Comparison of ENCODE assay signal across 11 cellular contexts in genomic region chr14:100105357-100106169, GRCh38. TPM values are rescaled to one million over a fixed set of nuclear protein-coding genes. Genes with fewer than 3 reads are reported as not detected.
A peak's percentile ranks its signal among the peaks of the same experiment; 100 is the strongest.
DNase-seq lines count a peak whose midpoint lies in the region; FAIRE-seq and TF ChIP-seq lines count a peak whose summit lies in the region.
"Had no signal": no experiment of that assay in that cellular context is flagged by ENCODE, and none has a peak within 500 bp of the region (broad histone marks: within the 10 kb centered on the region; RNA-seq: fewer than 3 reads in every experiment).

No MANE protein-coding gene starts in this region.

- no peak for TF ChIP-seq CTCF in astrocyte (IDR thresholded peaks at IDR 0.05; ENCODE audit: insufficient read depth, low read depth, low read length)
- TF ChIP-seq CTCF in osteocyte (IDR thresholded peaks at IDR 0.05) = no peak
- TF ChIP-seq CTCF in smooth muscle cell (IDR thresholded peaks at IDR 0.05; ENCODE audit: borderline replicate concordance, insufficient read depth, poor library complexity, severe bottlenecking) = no peak

- H3K27ac Mint-ChIP-seq in CD4-positive, alpha-beta memory T cell = peak overlapping the region; percentile 95 to 98 (median 96)
- H3K27ac Mint-ChIP-seq in astrocyte (ENCODE audit: unreplicated experiment) (no peak overlapping the region), osteocyte (ENCODE audit: unreplicated experiment) (peak overlapping the region; percentile 88)

- peaks cover 72 to 92% (median 82%) of the 10 kb centered on the region in 4 donors for H3K4me1 Mint-ChIP-seq in CD4-positive, alpha-beta memory T cell
- H3K4me1 Mint-ChIP-seq in astrocyte (ENCODE audit: low read depth, unreplicated experiment) (peaks cover 13% of the 10 kb centered on the region), osteocyte (ENCODE audit: unreplicated experiment) (peaks cover 74% of the 10 kb centered on the region)

- H3K4me3 ChIP-seq in CD4-positive, alpha-beta memory T cell (ENCODE audit: low read length in 2 of 2) = peak overlapping the region in 1 of 2 donors; percentile 17
- H3K4me3 ChIP-seq in astrocyte (ENCODE audit: insufficient read depth, low read depth, low read length) = no peak overlapping the region
- no peak overlapping the region for H3K4me3 ChIP-seq in smooth muscle cell

- H3K9me3 ChIP-seq in CD4-positive, alpha-beta memory T cell (ENCODE audit: control insufficient read depth in 1 of 2, low read length in 2 of 2) = no peaks in the 10 kb centered on the region
- no peaks in the 10 kb centered on the region for H3K9me3 ChIP-seq in astrocyte (ENCODE audit: insufficient read depth, low read depth, low read length)
- no peaks in the 10 kb centered on the region for H3K9me3 ChIP-seq in smooth muscle cell (replicated peaks; ENCODE audit: low read depth)

- CTCF ChIA-PET in CD4-positive, alpha-beta memory T cell (lab: Charles Lee; ENCODE audit: partially characterized antibody) = interaction anchor here (0.8 to 49.4 kb wide), 7 partner anchors 9 to 87 kb away, joined by 3 to 1350 read pairs (median 10); partner anchors contain the start of gene EVL

- peak overlapping the region; percentile 4 for H3K4me2 ChIP-seq in astrocyte (ENCODE audit: low read length)
- H3K4me2 ChIP-seq in smooth muscle cell = no peak overlapping the region

- no peaks in the 10 kb centered on the region for H3K27me3 Mint-ChIP-seq in CD4-positive, alpha-beta memory T cell
- H3K27me3 Mint-ChIP-seq in astrocyte (ENCODE audit: low read depth, unreplicated experiment) (no peaks in the 10 kb centered on the region), osteocyte (ENCODE audit: unreplicated experiment) (no peaks in the 10 kb centered on the region)

- H3K4me1 ChIP-seq in CD4-positive, alpha-beta memory T cell (ENCODE audit: insufficient read depth, low read length) = peaks cover 89% of the 10 kb centered on the region
- peaks cover 20% of the 10 kb centered on the region for H3K4me1 ChIP-seq in astrocyte (ENCODE audit: insufficient read depth, low read length)
- no peaks in the 10 kb centered on the region for H3K4me1 ChIP-seq in smooth muscle cell (ENCODE audit: low read depth)

- peak overlapping the region; percentile 67 for H3K27ac ChIP-seq in CD4-positive, alpha-beta memory T cell (ENCODE audit: low read depth, low read length)
- H3K27ac ChIP-seq in astrocyte (ENCODE audit: low read depth, low read length) (no peak overlapping the region), smooth muscle cell (ENCODE audit: low read depth) (no peak overlapping the region)

- H4K20me1 ChIP-seq in astrocyte (ENCODE audit: insufficient read depth, low read length) (peaks cover 51% of the 10 kb centered on the region), smooth muscle cell (ENCODE audit: low read depth) (no peaks in the 10 kb centered on the region)

- no peak for FAIRE-seq in astrocyte (lab: Jason Lieb, UNC)
- FAIRE-seq: colon had no signal

- H3K9me3 Mint-ChIP-seq in CD4-positive, alpha-beta memory T cell = no peaks in the 10 kb centered on the region
- no peaks in the 10 kb centered on the region for H3K9me3 Mint-ChIP-seq in astrocyte (ENCODE audit: unreplicated experiment)
- no peaks in the 10 kb centered on the region for H3K9me3 Mint-ChIP-seq in osteocyte (ENCODE audit: unreplicated experiment)
- H3K9me3 Mint-ChIP-seq: H9 had no signal

- WGBS in smooth muscle cell (ENCODE audit: low lambda C conversion rate) = 95% methylated on average over 16 of the region's 16 CpGs

- H3K79me2 ChIP-seq in astrocyte (ENCODE audit: insufficient read depth, low read length) (peaks cover 19% of the 10 kb centered on the region), smooth muscle cell (ENCODE audit: low read depth) (no peaks in the 10 kb centered on the region)

- H3K36me3 ChIP-seq in CD4-positive, alpha-beta memory T cell (ENCODE audit: insufficient read depth, low read length) = peaks cover 73% of the 10 kb centered on the region
- H3K36me3 ChIP-seq in astrocyte (ENCODE audit: insufficient read depth, low read length) (no peaks in the 10 kb centered on the region), smooth muscle cell (ENCODE audit: low read depth) (no peaks in the 10 kb centered on the region)

- H3K4me3 Mint-ChIP-seq in CD4-positive, alpha-beta memory T cell = peak overlapping the region; percentile 38 to 85 (median 74)
- H3K4me3 Mint-ChIP-seq in astrocyte (ENCODE audit: unreplicated experiment) (no peak overlapping the region), osteocyte (ENCODE audit: unreplicated experiment) (no peak overlapping the region)
- H3K4me3 Mint-ChIP-seq: H9 had no signal

- H3K9ac ChIP-seq in astrocyte (ENCODE audit: low read length) (no peak overlapping the region), smooth muscle cell (ENCODE audit: low read depth) (no peak overlapping the region)

- peaks cover 64 to 93% of the 10 kb centered on the region in 2 donors for H3K36me3 Mint-ChIP-seq in CD4-positive, alpha-beta memory T cell
- H3K36me3 Mint-ChIP-seq in astrocyte (ENCODE audit: low read depth, unreplicated experiment) (peaks cover 15% of the 10 kb centered on the region), osteocyte (ENCODE audit: unreplicated experiment) (peaks cover 4% of the 10 kb centered on the region)

- POLR2A ChIA-PET in CD4-positive, alpha-beta memory T cell (lab: Charles Lee; ENCODE audit: partially characterized antibody) = interaction anchor here (1.2 to 34.5 kb wide), 5 partner anchors 10 to 57 kb away, joined by 4 to 941 read pairs (median 15); partner anchors contain the start of gene EVL

- intact Hi-C loops in CD4-positive, alpha-beta memory T cell (cut with micrococcal nuclease) = loop anchor here (2.0 kb wide), 1 partner anchor 15 kb away; no protein-coding TSS in a partner anchor

- DNase-seq in CD4-positive, alpha-beta memory T cell = peak in 3 of 5 donors; percentile 29 to 71 (median 33)
- DNase-seq in MV-4-11 (lab: John Stamatoyannopoulos, UW) = peak; percentile 57
- DNase-seq in astrocyte (ENCODE audit: low read depth) = no peak
- no peak for DNase-seq in osteocyte (ENCODE audit: extremely low spot score, unreplicated experiment)
- DNase-seq in germinal center (ENCODE audit: low spot score) = no peak
- DNase-seq in smooth muscle cell (lab: John Stamatoyannopoulos, UW; ENCODE audit: unreplicated experiment) = no peak
- no peak for DNase-seq in NCI-H1092 treated with DMSO at 0.1 percent for 48 hours (lab: John Stamatoyannopoulos, UW)
- DNase-seq: H9, Karpas-422, NCI-H446 treated with DMSO at 0.1 percent for 48 hours had no signal

- H3F3A ChIP-seq in smooth muscle cell (ENCODE audit: low read depth) = no peaks in the 10 kb centered on the region

- no peaks in the 10 kb centered on the region for H3K27me3 ChIP-seq in CD4-positive, alpha-beta memory T cell (ENCODE audit: insufficient read depth, low read length)
- H3K27me3 ChIP-seq in astrocyte (ENCODE audit: insufficient read depth, low read length) = no peaks in the 10 kb centered on the region
- H3K27me3 ChIP-seq in smooth muscle cell (ENCODE audit: low read depth) = no peaks in the 10 kb centered on the region

- no peak overlapping the region for H2AFZ ChIP-seq in astrocyte (ENCODE audit: low read depth, low read length)
- H2AFZ ChIP-seq in smooth muscle cell (ENCODE audit: low read depth) = no peak overlapping the region

RNA-seq across cellular contexts. Expression of gene EVL, which starts 40.3 kb away (rescaled TPM):
- total RNA-seq in CD4-positive, alpha-beta memory T cell = 1,000 to 10,000 TPM; 1,287 to 1,352 TPM
- 100 to 1,000 TPM in 1 of 2 donors, 10 to 100 TPM in 1; 81.8 to 147 TPM for polyA plus RNA-seq in CD4-positive, alpha-beta memory T cell
- 48.9 and 50.2 TPM in 2 replicates for total RNA-seq in astrocyte
- total RNA-seq in osteocyte = 136 and 157 TPM in 2 replicates
- total RNA-seq in smooth muscle cell = 19.5 and 22.0 TPM in 2 replicates
- 26.3 and 31.3 TPM in 2 replicates for polyA plus RNA-seq in smooth muscle cell

RNA-seq across cellular contexts. Expression of gene DEGS2, which starts 53.9 kb away (rescaled TPM):
- under 1 TPM in 1 of 2 experiments, not detected in 1; 0.14 TPM for total RNA-seq in CD4-positive, alpha-beta memory T cell
- polyA plus RNA-seq in CD4-positive, alpha-beta memory T cell = under 1 TPM in 1 of 2 donors, not detected in 1; 0.81 TPM
- total RNA-seq in astrocyte (0.07 TPM in 1 of 2 replicates, not detected in the other), osteocyte (0.19 and 0.21 TPM in 2 replicates), smooth muscle cell (0.40 and 0.45 TPM in 2 replicates)
- polyA plus RNA-seq in smooth muscle cell = 0.61 and 0.83 TPM in 2 replicates

Comparison
In these comparisons a context has a peak if more than half of its experiments do, and no peak if none do; other contexts are left out.
1. DNase-seq: peak in CD4-positive, alpha-beta memory T cell (3 of 5) and MV-4-11 (single experiment); none in astrocyte (single experiment), osteocyte (single experiment), germinal center (single experiment), smooth muscle cell (single experiment) and NCI-H1092 treated with DMSO at 0.1 percent for 48 hours (single experiment).
2. H3K4me3 Mint-ChIP-seq: peak in CD4-positive, alpha-beta memory T cell (8 of 8); none in astrocyte (single experiment) and osteocyte (single experiment).